ENCODE assay signal across 25 cellular contexts in genomic region chr2:76641506-76641905, GRCh38.
DNase-seq lines count a peak whose midpoint lies in the region; ATAC-seq, FAIRE-seq and TF ChIP-seq lines count a peak whose summit lies in the region.
"Had no signal": no experiment of that assay in that cellular context is flagged by ENCODE, and none has a peak within 500 bp of the region (broad histone marks: within the 10 kb centered on the region; RNA-seq: fewer than 3 reads in every experiment).

No MANE protein-coding gene starts in this region.

- H3K27ac ChIP-seq in cardiac muscle cell (peak overlapping the region; percentile 79), A549 (no peak overlapping the region), foreskin keratinocyte (no peak overlapping the region)
- H3K27ac ChIP-seq: 22Rv1, BLaER1 had no signal

- intact Hi-C loops in left ventricle myocardium superior (cut with micrococcal nuclease) = no loop called here

- 10% methylated on average over 3 of the region's 3 CpGs for WGBS in A549 (ENCODE audit: missing lambda C conversion rate)

- TF ChIP-seq RAD21 in A549 (conservative IDR thresholded peaks at IDR 0.05 in 1 of 2, IDR thresholded peaks at IDR 0.05 in 1 of 2) = no peak

- DNase-seq in cardiac muscle cell (ENCODE audit: low read depth in 1 of 2, low spot score in 1 of 2) (no peak), left ventricle myocardium superior (no peak), A549 (ENCODE audit: low read depth in 1 of 2, low spot score in 1 of 2) (no peak), bronchial epithelial cell (ENCODE audit: low read depth) (peak; percentile 62), foreskin keratinocyte (peak; percentile 11 to 53), SW 1271 (lab: John Stamatoyannopoulos, UW) (no peak), ecto neural progenitor cell (ENCODE audit: low spot score) (no peak)
- DNase-seq in activated T-cell treated with anti-CD3 and anti-CD28 coated beads, Interleukin-2, amount 50 U/mL, for 48 hours = no peak
- DNase-seq: ACHN; BE2C; CD4-positive, alpha-beta memory T cell; CD4-positive, CD25-positive, alpha-beta regulatory T cell; CD8-positive, alpha-beta memory T cell; COR-L47; DMS 273 treated with DMSO at 0.1 percent for 48 hours; DMS153; DMS79; DND-41; EL; GDM1 had no signal

- FAIRE-seq in A549 (lab: Jason Lieb, UNC) (peak; percentile 32), bronchial epithelial cell (lab: Jason Lieb, UNC) (no peak)
- FAIRE-seq: GM12878, GM12892, GM18507 had no signal

- H3K4me1 ChIP-seq in cardiac muscle cell (ENCODE audit: low read depth) (peaks cover 30% of the 10 kb centered on the region), A549 (no peaks in the 10 kb centered on the region), foreskin keratinocyte (peaks cover 11% of the 10 kb centered on the region)
- H3K4me1 ChIP-seq: BE2C, BLaER1 had no signal

- H3K4me3 ChIP-seq in cardiac muscle cell = no peak overlapping the region
- no peak overlapping the region for H3K4me3 ChIP-seq in A549
- no peak overlapping the region for H3K4me3 ChIP-seq in bronchial epithelial cell (ENCODE audit: low read depth, low read length)
- H3K4me3 ChIP-seq: BLaER1, GM12878 had no signal

- TF ChIP-seq CTCF in cardiac muscle cell (IDR thresholded peaks at IDR 0.05; ENCODE audit: low read depth, low read length) = no peak
- no peak for TF ChIP-seq CTCF in A549 (IDR thresholded peaks at IDR 0.05)
- TF ChIP-seq CTCF in bronchial epithelial cell (IDR thresholded peaks at IDR 0.05; ENCODE audit: insufficient read depth, low read length, severe bottlenecking) = no peak
- TF ChIP-seq CTCF in foreskin keratinocyte (conservative IDR thresholded peaks at IDR 0.05) = no peak

- no peak overlapping the region for H3K4me2 ChIP-seq in A549
- H3K4me2 ChIP-seq: BLaER1 had no signal

- H3K36me3 ChIP-seq in cardiac muscle cell (no peaks in the 10 kb centered on the region), bronchial epithelial cell (ENCODE audit: control insufficient read depth, insufficient read depth, low read length) (no peaks in the 10 kb centered on the region)
- H3K36me3 ChIP-seq: BE2C, BLaER1 had no signal

- ATAC-seq in left ventricle myocardium superior = no peak
- no peak for ATAC-seq in A549
- peak; percentile 23 for ATAC-seq in foreskin keratinocyte

- H3K9me3 ChIP-seq in cardiac muscle cell (ENCODE audit: low read depth) = no peaks in the 10 kb centered on the region
- peaks cover 4% of the 10 kb centered on the region; the same call in 1 of the 3 replicates for H3K9me3 ChIP-seq in A549
- H3K9me3 ChIP-seq: BE2C, BLaER1 had no signal

- no peak for TF ChIP-seq EP300 in A549 (IDR thresholded peaks at IDR 0.05)

- POLR2A ChIA-PET in A549 (lab: Yijun Ruan, JAX) = no interaction called here

- H3K27me3 ChIP-seq in cardiac muscle cell (no peaks in the 10 kb centered on the region), bronchial epithelial cell (ENCODE audit: control insufficient read depth, insufficient read depth, low read length) (no peaks in the 10 kb centered on the region), foreskin keratinocyte (no peaks in the 10 kb centered on the region)
- H3K27me3 ChIP-seq: BE2C, BLaER1 had no signal

- TF ChIP-seq POLR2A in A549 (IDR thresholded peaks at IDR 0.05; ENCODE audit: low read length) = no peak

- CTCF ChIA-PET in A549 (lab: Yijun Ruan, JAX) = no interaction called here

TF ChIP-seq in A549, 52 proteins besides CTCF, POLR2A, EP300 and RAD21:
- TF ChIP-seq PBX3 (IDR thresholded peaks at IDR 0.05) (no peak), ATOH8 (CRISPR knock-in tag; IDR thresholded peaks at IDR 0.05; ENCODE audit: low read depth) (no peak), ELK1 (IDR thresholded peaks at IDR 0.05; ENCODE audit: low read depth, low read length) (no peak), ZSCAN20 (CRISPR knock-in tag; IDR thresholded peaks at IDR 0.05) (no peak), NFE2L2 (conservative IDR thresholded peaks at IDR 0.05; ENCODE audit: low read length) (no peak)

Comparison
In these comparisons a context has a peak if more than half of its experiments do, and no peak if none do; other contexts are left out.
1. DNase-seq: peak in bronchial epithelial cell (single experiment) and foreskin keratinocyte (2 of 2); none in cardiac muscle cell (0 of 2), left ventricle myocardium superior (single experiment), A549 (0 of 2), SW 1271 (0 of 2), activated T-cell treated with anti-CD3 and anti-CD28 coated beads, Interleukin-2, amount 50 U/mL, for 48 hours (0 of 2) and ecto neural progenitor cell (single experiment).